ENCODE assay signal across 25 cellular contexts in genomic region chrX:43720082-43720481, GRCh38.
"Had no signal": no experiment of that assay in that cellular context is flagged by ENCODE, and none has a peak within 500 bp of the region (broad histone marks: within the 10 kb centered on the region; RNA-seq: fewer than 3 reads in every experiment).

No MANE protein-coding gene starts in this region.

- ATAC-seq: effector memory CD8-positive, alpha-beta T cell; esophagus mucosa; gastrocnemius medialis; heart right ventricle; left cardiac atrium; left lung; left ventricle myocardium superior; lower lobe of right lung; naive thymus-derived CD4-positive, alpha-beta T cell had no signal

- H3K4me1 ChIP-seq: colonic mucosa, esophagus squamous epithelium, gastrocnemius medialis, heart right ventricle, left lung, lower lobe of right lung had no signal

- H3K27me3 ChIP-seq: colonic mucosa, esophagus squamous epithelium, gastrocnemius medialis, heart right ventricle, left lung had no signal

- DNase-seq: colonic mucosa; cortex of kidney; effector CD8-positive, alpha-beta T cell; effector memory CD8-positive, alpha-beta T cell; endodermal cell; erythroblast; esophagus squamous epithelium; foreskin fibroblast; foreskin melanocyte; gastrocnemius medialis; glutamatergic neuron; head of caudate nucleus; heart right ventricle; hippocampal formation; left cardiac atrium; left lung; left ventricle myocardium superior; lower lobe of right lung; mesenchymal stem cell; midbrain; naive thymus-derived CD4-positive, alpha-beta T cell had no signal

- H3K4me3 ChIP-seq: colonic mucosa, esophagus squamous epithelium, gastrocnemius medialis, heart right ventricle, left lung, lower lobe of right lung had no signal

- H3K36me3 ChIP-seq: colonic mucosa, gastrocnemius medialis, heart right ventricle, left lung, lower lobe of right lung had no signal

- FAIRE-seq: endometrium, islet of Langerhans, keratinocyte had no signal

- H3K9me3 ChIP-seq: colonic mucosa, esophagus squamous epithelium, left lung, lower lobe of right lung had no signal

- H3K27ac ChIP-seq: colonic mucosa, esophagus squamous epithelium, gastrocnemius medialis, heart right ventricle, left lung, lower lobe of right lung had no signal
